24 cellular contexts compared by ENCODE assay signal in the genomic region with DNA sequence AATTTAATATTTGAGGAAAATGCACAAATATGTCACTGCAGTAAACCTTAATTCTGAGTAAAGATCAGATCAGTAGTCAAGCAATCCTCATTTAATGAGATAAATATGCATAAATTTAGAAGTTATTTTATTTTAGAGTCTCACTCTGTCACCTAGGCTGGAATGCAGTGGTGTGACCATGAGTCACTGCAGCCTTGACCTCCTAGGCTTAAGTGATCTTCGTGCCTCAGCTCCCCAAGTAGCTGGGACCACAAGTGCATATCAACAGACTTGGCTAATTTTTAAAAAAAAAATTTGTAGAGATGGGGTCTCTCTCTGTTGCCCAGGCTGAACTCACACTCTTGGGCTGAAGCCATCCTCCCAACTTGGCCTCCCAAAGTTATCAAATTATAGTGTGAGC. TPM values are rescaled to one million over a fixed set of nuclear protein-coding genes. Genes with fewer than 3 reads are reported as not detected.
"Had no signal": no experiment of that assay in that cellular context is flagged by ENCODE, and none has a peak within 500 bp of the region (broad histone marks: within the 10 kb centered on the region; RNA-seq: fewer than 3 reads in every experiment).

No MANE protein-coding gene starts in this region.

- H3K4me3 ChIP-seq: SJSA1, SK-N-MC had no signal

- H3K36me3 ChIP-seq: SJSA1 had no signal

- H3K9me3 ChIP-seq: SJSA1 had no signal

- DNase-seq: IMR-90, Karpas-422, KG1, MM.1S, NCI-H1092 treated with DMSO at 0.1 percent for 48 hours, NCI-H1436, NCI-H187, NCI-H2029, NCI-H2081 treated with DMSO at 0.1 percent for 48 hours, NCI-H2171, NCI-H226, NCI-H446, NCI-H510A, NCI-H524 treated with DMSO at 0.1 percent for 48 hours, NCI-H69, NCI-H774, Right ventricle myocardium superior, RPMI8226, SIG-M5 had no signal

- H3K4me1 ChIP-seq: SJSA1 had no signal

- ATAC-seq: HepG2 had no signal

- H3K27ac ChIP-seq: SJSA1, SK-N-MC had no signal

RNA-seq across cellular contexts. Expression of gene LMO3, which starts 41.3 kb away (rescaled TPM):
- total RNA-seq: HepG2, HT1080, M059J, SJSA1 had no signal
- polyA plus RNA-seq: HepG2 had no signal
